ENCODE assay signal across 1 cellular context in genomic region chr5:124263680-124264491, GRCh38.
TF ChIP-seq lines count a peak whose summit lies in the region.

No MANE protein-coding gene starts in this region.

TF ChIP-seq in HEK293, 187 proteins besides CTCF, POLR2A, EP300 and RAD21 (continued from another document and continues in another):
- TF ChIP-seq REST (tag by site-specific recombination; IDR thresholded peaks at IDR 0.05) (no peak), SALL2 (tag by site-specific recombination; IDR thresholded peaks at IDR 0.05; ENCODE audit: borderline replicate concordance) (no peak), ZNF423 (tag by site-specific recombination; IDR thresholded peaks at IDR 0.05) (peak; percentile 80; the same call in 1 of the 2 replicates), ZNF610 (tag by site-specific recombination; IDR thresholded peaks at IDR 0.05; ENCODE audit: borderline replicate concordance) (no peak; the same call in 1 of the 2 replicates), ZNF624 (tag by site-specific recombination; IDR thresholded peaks at IDR 0.05) (no peak), PRDM10 (tag by site-specific recombination; IDR thresholded peaks at IDR 0.05) (no peak), OVOL3 (tag by site-specific recombination; IDR thresholded peaks at IDR 0.05) (no peak), ZNF2 (tag by site-specific recombination; IDR thresholded peaks at IDR 0.05) (no peak), ZNF280C (tag by site-specific recombination; IDR thresholded peaks at IDR 0.05) (no peak), ZNF48 (tag by site-specific recombination; IDR thresholded peaks at IDR 0.05) (no peak), ZNF324 (tag by site-specific recombination; IDR thresholded peaks at IDR 0.05) (no peak), GLIS1 (tag by site-specific recombination; IDR thresholded peaks at IDR 0.05) (peak; percentile 82), PRDM1 (tag by site-specific recombination; IDR thresholded peaks at IDR 0.05) (no peak), ZNF26 (tag by site-specific recombination; IDR thresholded peaks at IDR 0.05) (no peak), ZSCAN4 (tag by site-specific recombination; IDR thresholded peaks at IDR 0.05) (no peak), PBX3 (CRISPR knock-in tag; IDR thresholded peaks at IDR 0.05) (no peak), TSHZ1 (tag by site-specific recombination; IDR thresholded peaks at IDR 0.05; ENCODE audit: borderline replicate concordance) (no peak), ZNF791 (tag by site-specific recombination; IDR thresholded peaks at IDR 0.05) (no peak), ZBTB7A (tag by site-specific recombination; IDR thresholded peaks at IDR 0.05; ENCODE audit: low read depth) (no peak), ZSCAN16 (tag by site-specific recombination; IDR thresholded peaks at IDR 0.05) (no peak), ZNF658 (tag by site-specific recombination; IDR thresholded peaks at IDR 0.05) (no peak), ZNF16 (tag by site-specific recombination; IDR thresholded peaks at IDR 0.05; ENCODE audit: low read depth) (no peak), ZNF155 (tag by site-specific recombination; IDR thresholded peaks at IDR 0.05) (no peak), ZNF37A (tag by site-specific recombination; IDR thresholded peaks at IDR 0.05) (no peak), SCRT1 (tag by site-specific recombination; IDR thresholded peaks at IDR 0.05; ENCODE audit: borderline replicate concordance) (no peak), ZNF510 (tag by site-specific recombination; IDR thresholded peaks at IDR 0.05; ENCODE audit: insufficient replicate concordance) (no peak), ZNF169 (tag by site-specific recombination; IDR thresholded peaks at IDR 0.05) (no peak), ZNF623 (tag by site-specific recombination; IDR thresholded peaks at IDR 0.05) (no peak), ELK4 (IDR thresholded peaks at IDR 0.05; ENCODE audit: borderline replicate concordance, low read depth, low read length) (no peak), ZNF146 (tag by site-specific recombination; IDR thresholded peaks at IDR 0.05) (no peak), ZNF785 (tag by site-specific recombination; IDR thresholded peaks at IDR 0.05) (no peak), ZNF416 (tag by site-specific recombination; IDR thresholded peaks at IDR 0.05) (no peak), ZNF600 (tag by site-specific recombination; IDR thresholded peaks at IDR 0.05) (no peak), ZNF221 (tag by site-specific recombination; IDR thresholded peaks at IDR 0.05; ENCODE audit: borderline replicate concordance) (no peak), ZNF792 (tag by site-specific recombination; IDR thresholded peaks at IDR 0.05) (no peak), ZNF175 (tag by site-specific recombination; IDR thresholded peaks at IDR 0.05) (no peak), ZNF274 (IDR thresholded peaks at IDR 0.05; ENCODE audit: low read length) (no peak), ZNF274 (tag by site-specific recombination; IDR thresholded peaks at IDR 0.05; ENCODE audit: borderline replicate concordance) (no peak), ZNF830 (tag by site-specific recombination; IDR thresholded peaks at IDR 0.05; ENCODE audit: low read depth) (no peak), ZNF223 (tag by site-specific recombination; IDR thresholded peaks at IDR 0.05) (no peak), ZNF292 (tag by site-specific recombination; IDR thresholded peaks at IDR 0.05; ENCODE audit: borderline replicate concordance, low read depth) (no peak), ZNF837 (tag by site-specific recombination; IDR thresholded peaks at IDR 0.05) (no peak), ZNF394 (tag by site-specific recombination; IDR thresholded peaks at IDR 0.05; ENCODE audit: borderline replicate concordance) (no peak), ZNF747 (tag by site-specific recombination; IDR thresholded peaks at IDR 0.05) (no peak), SP7 (tag by site-specific recombination; IDR thresholded peaks at IDR 0.05) (no peak; the same call in 1 of the 2 replicates), RBAK (tag by site-specific recombination; IDR thresholded peaks at IDR 0.05) (no peak)
